ENCODE assay signal across 8 cellular contexts in the genomic region with DNA sequence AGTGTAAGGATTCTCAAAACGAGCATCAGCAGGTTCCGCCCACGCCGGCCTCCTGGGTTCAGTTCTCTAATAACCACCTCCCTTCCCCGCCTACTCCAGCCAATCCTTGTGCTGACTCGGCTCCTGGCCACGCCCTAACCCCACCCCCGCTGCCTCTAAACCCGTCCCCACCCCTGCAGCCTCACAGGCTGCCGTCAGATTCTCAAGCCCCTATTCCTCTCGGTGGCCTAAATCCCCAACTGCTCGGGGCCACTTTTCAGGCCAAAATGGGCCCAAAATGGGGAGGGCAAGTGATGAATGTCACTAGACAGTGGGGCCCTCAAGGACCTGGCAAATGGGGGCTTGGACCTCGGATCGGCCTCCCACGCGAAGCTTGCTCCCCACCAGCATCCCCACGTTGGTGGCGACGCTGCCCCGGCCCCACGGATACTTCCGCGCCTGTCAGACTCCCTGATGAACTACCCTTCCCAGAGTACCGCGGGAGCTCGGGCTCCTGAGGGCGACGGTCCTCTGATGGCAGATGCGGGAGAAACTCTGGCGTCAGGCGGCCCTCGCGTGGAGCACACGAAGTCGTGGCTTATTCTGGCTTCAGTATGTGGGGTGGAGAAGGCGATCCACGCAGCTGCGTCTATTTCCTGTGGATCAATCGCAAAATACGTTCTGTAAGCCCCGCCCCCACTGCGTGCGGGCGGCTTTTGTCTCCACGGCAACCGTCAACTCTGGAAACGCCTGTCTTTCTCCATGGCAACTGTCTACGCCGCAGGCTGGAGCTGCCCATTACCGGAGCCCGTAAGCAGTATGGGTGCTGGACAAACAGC. TPM values are rescaled to one million over a fixed set of nuclear protein-coding genes. Genes with fewer than 3 reads are reported as not detected.
DNase-seq lines count a peak whose midpoint lies in the region; ATAC-seq and TF ChIP-seq lines count a peak whose summit lies in the region.

No MANE protein-coding gene starts in this region.

- ATAC-seq in activated CD4-positive, CD25-positive, alpha-beta regulatory T cell treated with anti-CD3 and anti-CD28 coated beads, Interleukin-2, amount 50 U/mL, for 24 hours: peak; percentile 91 to 95
- no peak for ATAC-seq in HG02840 (IDR thresholded peaks at IDR 0.05; ENCODE audit: low FRiP score, unreplicated experiment)

- H3K36me3 ChIP-seq in kidney epithelial cell (ENCODE audit: control insufficient read depth, insufficient read depth, low read length): peaks cover 5% of the 10 kb centered on the region

- DNase-seq in GM04504 (ENCODE audit: low read depth): peak; percentile 51
- DNase-seq in NCI-H2029 (lab: John Stamatoyannopoulos, UW): peak; percentile 86
- peak; percentile 86 for DNase-seq in central memory CD4-positive, alpha-beta T cell
- peak; percentile 18 for DNase-seq in kidney epithelial cell (ENCODE audit: low read depth)
- DNase-seq in stimulated activated CD4-positive, alpha-beta T cell treated with anti-CD3 and anti-CD28 coated beads, Interleukin-15, amount 100 ng/mL, for 1 hour (ENCODE audit: low read depth in 1 of 2, low spot score in 1 of 2): peak; percentile 62 to 76
- DNase-seq in HuH-7 (ENCODE audit: low spot score): no peak

- TF ChIP-seq CTCF in kidney epithelial cell (IDR thresholded peaks at IDR 0.05; ENCODE audit: insufficient read depth, low read length, poor library complexity, severe bottlenecking): no peak

- peaks cover 2% of the 10 kb centered on the region for H3K27me3 ChIP-seq in kidney epithelial cell (ENCODE audit: control insufficient read depth, insufficient read depth, low read length)

- peak overlapping the region; percentile 24 for H3K4me3 ChIP-seq in kidney epithelial cell (ENCODE audit: low read depth, low read length)

RNA-seq across cellular contexts. Expression of a gene that starts 24.8 kb away (rescaled TPM):
- total RNA-seq in kidney epithelial cell: 10.2 and 13.2 TPM in 2 replicates

RNA-seq across cellular contexts. Expression of a gene that starts 25.4 kb away (rescaled TPM):
- 20.5 and 43.4 TPM in 2 replicates for total RNA-seq in kidney epithelial cell
